1 cellular context compared by ENCODE assay signal in genomic region chr4:140427104-140427918, GRCh38.
TF ChIP-seq lines count a peak whose summit lies in the region.

Gene CLGN, minus strand, starts transcription at chr4:140427648. Its CDS starts 14,570 bp downstream, at chr4:140413078.

TF ChIP-seq in WTC11, 78 proteins besides CTCF, POLR2A, EP300 and RAD21 (continued from another document):
- TF ChIP-seq, protein P1, sequence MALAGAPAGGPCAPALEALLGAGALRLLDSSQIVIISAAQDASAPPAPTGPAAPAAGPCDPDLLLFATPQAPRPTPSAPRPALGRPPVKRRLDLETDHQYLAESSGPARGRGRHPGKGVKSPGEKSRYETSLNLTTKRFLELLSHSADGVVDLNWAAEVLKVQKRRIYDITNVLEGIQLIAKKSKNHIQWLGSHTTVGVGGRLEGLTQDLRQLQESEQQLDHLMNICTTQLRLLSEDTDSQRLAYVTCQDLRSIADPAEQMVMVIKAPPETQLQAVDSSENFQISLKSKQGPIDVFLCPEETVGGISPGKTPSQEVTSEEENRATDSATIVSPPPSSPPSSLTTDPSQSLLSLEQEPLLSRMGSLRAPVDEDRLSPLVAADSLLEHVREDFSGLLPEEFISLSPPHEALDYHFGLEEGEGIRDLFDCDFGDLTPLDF (CRISPR knock-in tag; IDR thresholded peaks at IDR 0.05), result 0 out of 2 replicates have a peak, but pooled peaks have one; percentile 79
- TF ChIP-seq ZNF317 (CRISPR knock-in tag; IDR thresholded peaks at IDR 0.05; ENCODE audit: borderline replicate concordance, low read depth) (0 out of 2 replicates have a peak, but pooled peaks have one; percentile 48), HMGXB4 (CRISPR knock-in tag; IDR thresholded peaks at IDR 0.05) (peak; percentile 99), ZNF671 (CRISPR knock-in tag; IDR thresholded peaks at IDR 0.05) (no peak), NFE2L1 (CRISPR knock-in tag; IDR thresholded peaks at IDR 0.05) (peak; percentile 25; the same call in 1 of the 2 replicates), ATF1 (CRISPR knock-in tag; IDR thresholded peaks at IDR 0.05) (peak; percentile 57; the same call in 1 of the 2 replicates), E2F5 (CRISPR knock-in tag; IDR thresholded peaks at IDR 0.05) (peak; percentile 91), NFYB (CRISPR knock-in tag; conservative IDR thresholded peaks at IDR 0.05; ENCODE audit: low read depth) (peak; percentile 25; the same call in 1 of the 2 replicates), FOXK1 (CRISPR knock-in tag; IDR thresholded peaks at IDR 0.05) (0 out of 2 replicates have a peak, but pooled peaks have one; percentile 45), ESRRA (CRISPR knock-in tag; IDR thresholded peaks at IDR 0.05; ENCODE audit: borderline replicate concordance) (peak; percentile 82; the same call in 1 of the 2 replicates), JUN (CRISPR knock-in tag; IDR thresholded peaks at IDR 0.05) (no peak), TEAD1 (CRISPR knock-in tag; IDR thresholded peaks at IDR 0.05) (peak; percentile 40; the same call in 1 of the 2 replicates), NR2C2 (CRISPR knock-in tag; IDR thresholded peaks at IDR 0.05) (no peak), CREB1 (CRISPR knock-in tag; IDR thresholded peaks at IDR 0.05) (0 out of 2 replicates have a peak, but pooled peaks have one; percentile 42), KAT7 (CRISPR knock-in tag; IDR thresholded peaks at IDR 0.05; ENCODE audit: borderline replicate concordance) (peak; percentile 89; the same call in 1 of the 2 replicates), CREM (CRISPR knock-in tag; IDR thresholded peaks at IDR 0.05) (peak; percentile 77), ZNF423 (CRISPR knock-in tag; IDR thresholded peaks at IDR 0.05) (peak; percentile 65), RELA (CRISPR knock-in tag; IDR thresholded peaks at IDR 0.05; ENCODE audit: borderline replicate concordance) (peak; percentile 65; the same call in 1 of the 2 replicates), SP1 (CRISPR knock-in tag; conservative IDR thresholded peaks at IDR 0.05) (peak; percentile 28; the same call in 1 of the 2 replicates), ARID4B (CRISPR knock-in tag; IDR thresholded peaks at IDR 0.05; ENCODE audit: borderline replicate concordance) (peak; percentile 93), ZNF232 (CRISPR knock-in tag; IDR thresholded peaks at IDR 0.05) (peak; percentile 6; the same call in 1 of the 2 replicates), ZNF138 (CRISPR knock-in tag; conservative IDR thresholded peaks at IDR 0.05) (0 out of 2 replicates have a peak, but pooled peaks have one; percentile 42), IRF2 (CRISPR knock-in tag; IDR thresholded peaks at IDR 0.05; ENCODE audit: borderline replicate concordance, low read depth) (no peak)
- TF ChIP-seq, protein P2, sequence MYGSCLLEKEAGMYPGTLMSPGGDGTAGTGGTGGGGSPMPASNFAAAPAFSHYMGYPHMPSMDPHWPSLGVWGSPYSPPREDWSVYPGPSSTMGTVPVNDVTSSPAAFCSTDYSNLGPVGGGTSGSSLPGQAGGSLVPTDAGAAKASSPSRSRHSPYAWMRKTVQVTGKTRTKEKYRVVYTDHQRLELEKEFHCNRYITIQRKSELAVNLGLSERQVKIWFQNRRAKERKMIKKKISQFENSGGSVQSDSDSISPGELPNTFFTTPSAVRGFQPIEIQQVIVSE (CRISPR knock-in tag; IDR thresholded peaks at IDR 0.05; ENCODE audit: borderline replicate concordance), result no peak
- TF ChIP-seq, protein P3, sequence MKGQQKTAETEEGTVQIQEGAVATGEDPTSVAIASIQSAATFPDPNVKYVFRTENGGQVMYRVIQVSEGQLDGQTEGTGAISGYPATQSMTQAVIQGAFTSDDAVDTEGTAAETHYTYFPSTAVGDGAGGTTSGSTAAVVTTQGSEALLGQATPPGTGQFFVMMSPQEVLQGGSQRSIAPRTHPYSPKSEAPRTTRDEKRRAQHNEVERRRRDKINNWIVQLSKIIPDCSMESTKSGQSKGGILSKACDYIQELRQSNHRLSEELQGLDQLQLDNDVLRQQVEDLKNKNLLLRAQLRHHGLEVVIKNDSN (CRISPR knock-in tag; IDR thresholded peaks at IDR 0.05), result 0 out of 2 replicates have a peak, but pooled peaks have one; percentile 27
- TF ChIP-seq, protein P4, sequence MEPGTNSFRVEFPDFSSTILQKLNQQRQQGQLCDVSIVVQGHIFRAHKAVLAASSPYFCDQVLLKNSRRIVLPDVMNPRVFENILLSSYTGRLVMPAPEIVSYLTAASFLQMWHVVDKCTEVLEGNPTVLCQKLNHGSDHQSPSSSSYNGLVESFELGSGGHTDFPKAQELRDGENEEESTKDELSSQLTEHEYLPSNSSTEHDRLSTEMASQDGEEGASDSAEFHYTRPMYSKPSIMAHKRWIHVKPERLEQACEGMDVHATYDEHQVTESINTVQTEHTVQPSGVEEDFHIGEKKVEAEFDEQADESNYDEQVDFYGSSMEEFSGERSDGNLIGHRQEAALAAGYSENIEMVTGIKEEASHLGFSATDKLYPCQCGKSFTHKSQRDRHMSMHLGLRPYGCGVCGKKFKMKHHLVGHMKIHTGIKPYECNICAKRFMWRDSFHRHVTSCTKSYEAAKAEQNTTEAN (CRISPR knock-in tag; IDR thresholded peaks at IDR 0.05), result no peak
- TF ChIP-seq, protein P5, sequence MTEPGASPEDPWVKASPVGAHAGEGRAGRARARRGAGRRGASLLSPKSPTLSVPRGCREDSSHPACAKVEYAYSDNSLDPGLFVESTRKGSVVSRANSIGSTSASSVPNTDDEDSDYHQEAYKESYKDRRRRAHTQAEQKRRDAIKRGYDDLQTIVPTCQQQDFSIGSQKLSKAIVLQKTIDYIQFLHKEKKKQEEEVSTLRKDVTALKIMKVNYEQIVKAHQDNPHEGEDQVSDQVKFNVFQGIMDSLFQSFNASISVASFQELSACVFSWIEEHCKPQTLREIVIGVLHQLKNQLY (CRISPR knock-in tag; IDR thresholded peaks at IDR 0.05), result 0 out of 2 replicates have a peak, but pooled peaks have one; percentile 40
